16 cellular contexts compared by ENCODE assay signal in the genomic region with DNA sequence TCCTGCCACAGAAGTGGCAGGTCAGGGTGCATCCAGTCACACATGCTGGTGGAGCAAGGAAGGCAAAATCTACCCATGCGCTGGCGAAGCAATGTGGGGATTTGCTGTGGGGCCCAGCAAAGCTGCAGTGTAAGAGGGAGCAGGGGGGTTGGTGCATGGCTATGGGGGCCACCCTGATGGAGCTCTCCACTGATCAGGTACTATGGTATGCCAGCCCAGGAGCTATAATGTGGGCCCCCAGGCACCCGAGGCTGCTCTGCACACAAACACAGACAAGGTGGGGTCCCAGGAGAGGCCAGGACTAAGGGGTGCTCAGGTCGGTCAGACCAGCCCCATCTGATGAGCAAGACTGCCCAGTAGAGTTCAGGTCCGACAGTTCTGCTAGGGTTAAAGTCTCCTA.
DNase-seq lines count a peak whose midpoint lies in the region; ATAC-seq and TF ChIP-seq lines count a peak whose summit lies in the region.
"Had no signal": no experiment of that assay in that cellular context is flagged by ENCODE, and none has a peak within 500 bp of the region (broad histone marks: within the 10 kb centered on the region; RNA-seq: fewer than 3 reads in every experiment).

No MANE protein-coding gene starts in this region.

- intact Hi-C loops in Right ventricle myocardium inferior (cut with DNase I) = no loop called here
- intact Hi-C loops in cardiac septum (cut with DNase I) = loop anchor here (5.0 kb wide), 1 partner anchor 263 kb away; no protein-coding TSS in a partner anchor
- intact Hi-C loops in left ventricle myocardium inferior (cut with micrococcal nuclease) = no loop called here
- intact Hi-C loops in sciatic nerve (cut with DNase I) = no loop called here
- intact Hi-C loops in ascending aorta (cut with DNase I) = no loop called here
- intact Hi-C loops in colonic mucosa (cut with DNase I) = no loop called here

- peak; percentile 15 for ATAC-seq in Right ventricle myocardium inferior
- peak; percentile 32 for ATAC-seq in sciatic nerve
- ATAC-seq: A549, HepG2 had no signal

- no peak for TF ChIP-seq CTCF in left ventricle myocardium inferior (IDR thresholded peaks at IDR 0.05; ENCODE audit: borderline replicate concordance)
- no peak for TF ChIP-seq CTCF in ascending aorta (IDR thresholded peaks at IDR 0.05)
- TF ChIP-seq CTCF in colonic mucosa (IDR thresholded peaks at IDR 0.05) = no peak
- no peak for TF ChIP-seq CTCF in GM13976 (IDR thresholded peaks at IDR 0.05; ENCODE audit: borderline replicate concordance, control extremely low read depth, extremely low read depth, insufficient read depth, missing control alignments)

- H3K27me3 ChIP-seq in left ventricle myocardium inferior (ENCODE audit: low read depth) (no peaks in the 10 kb centered on the region), ascending aorta (no peaks in the 10 kb centered on the region), colonic mucosa (no peaks in the 10 kb centered on the region)

- in situ Hi-C loops in GM13976 (cut with MboI; ENCODE audit: low sequenced_read_pairs, unreplicated experiment) = loop anchor here (25.0 kb wide), 1 partner anchor 1062 kb away; a partner anchor contains a TSS

- peak overlapping the region; percentile 77 for H3K27ac ChIP-seq in left ventricle myocardium inferior (replicated peaks)
- no peak overlapping the region for H3K27ac ChIP-seq in ascending aorta
- no peak overlapping the region for H3K27ac ChIP-seq in colonic mucosa
- H3K27ac ChIP-seq: 22Rv1, A549, C4-2B, GM23248 had no signal

- DNase-seq in Right ventricle myocardium inferior (ENCODE audit: missing footprints) (no peak), cardiac septum (ENCODE audit: low spot score) (no peak), left ventricle myocardium inferior (no peak), sciatic nerve (ENCODE audit: low spot score) (no peak), ascending aorta (ENCODE audit: low spot score in 2 of 2) (no peak), colonic mucosa (no peak), GM13976 (ENCODE audit: low spot score) (no peak)
- DNase-seq: AML-193; Caco-2; CD4-positive, alpha-beta T cell; GM23248; H7 had no signal

- H3K4me3 ChIP-seq in left ventricle myocardium inferior = no peak overlapping the region
- H3K4me3 ChIP-seq in ascending aorta = no peak overlapping the region
- H3K4me3 ChIP-seq in colonic mucosa = no peak overlapping the region
- H3K4me3 ChIP-seq: A549, GM23248 had no signal

- H3K9me3 ChIP-seq in left ventricle myocardium inferior (replicated peaks) (peaks cover 34% of the 10 kb centered on the region), ascending aorta (peaks cover 0 to 28% of the 10 kb centered on the region in 2 donors), colonic mucosa (no peaks in the 10 kb centered on the region)
- H3K9me3 ChIP-seq: Caco-2 had no signal

- peaks cover 8% of the 10 kb centered on the region for H3K36me3 ChIP-seq in left ventricle myocardium inferior
- H3K36me3 ChIP-seq in ascending aorta = no peaks in the 10 kb centered on the region
- H3K36me3 ChIP-seq in colonic mucosa = no peaks in the 10 kb centered on the region

- H3K4me1 ChIP-seq in left ventricle myocardium inferior (peaks cover 27% of the 10 kb centered on the region), ascending aorta (no peaks in the 10 kb centered on the region), colonic mucosa (no peaks in the 10 kb centered on the region)
- H3K4me1 ChIP-seq: Caco-2 had no signal

- no peak overlapping the region for H3K9ac ChIP-seq in colonic mucosa (ENCODE audit: low read depth in 2 of 2, low read length in 2 of 2)
- H3K9ac ChIP-seq: GM23248 had no signal
